Comparison of ENCODE assay signal across 14 cellular contexts in genomic region chr6:112007805-112008204, GRCh38. TPM values are rescaled to one million over a fixed set of nuclear protein-coding genes. Genes with fewer than 3 reads are reported as not detected.
DNase-seq lines count a peak whose midpoint lies in the region; ATAC-seq, FAIRE-seq and TF ChIP-seq lines count a peak whose summit lies in the region.
"Had no signal": no experiment of that assay in that cellular context is flagged by ENCODE, and none has a peak within 500 bp of the region (broad histone marks: within the 10 kb centered on the region; RNA-seq: fewer than 3 reads in every experiment).

No MANE protein-coding gene starts in this region.

- TF ChIP-seq CTCF in GM12878 (IDR thresholded peaks at IDR 0.05 in 2 of 3, conservative IDR thresholded peaks at IDR 0.05 in 1 of 3; ENCODE audit: control insufficient read depth in 2 of 3, extremely low read depth in 1 of 3, insufficient read depth in 1 of 3, low read depth in 3 of 3, low read length in 3 of 3) (no peak), mucosa of descending colon (IDR thresholded peaks at IDR 0.05) (no peak)

- no peak for TF ChIP-seq POLR2A in GM12878 (IDR thresholded peaks at IDR 0.05; ENCODE audit: low read depth, low read length)

- H3K79me2 ChIP-seq in ACC112 (ENCODE audit: control insufficient read depth, insufficient read depth, low read length, unreplicated experiment) (no peaks in the 10 kb centered on the region), GM12878 (ENCODE audit: control insufficient read depth, insufficient read depth, low read length) (no peaks in the 10 kb centered on the region)

- H3K4me3 ChIP-seq in ACC112 (ENCODE audit: low read depth, low read length) (no peak overlapping the region), GM12878 (no peak overlapping the region), mucosa of descending colon (no peak overlapping the region)

- H3K9ac ChIP-seq in GM12878 (ENCODE audit: control insufficient read depth, insufficient read depth, low read length): no peak overlapping the region
- H3K9ac ChIP-seq: KMS-11 had no signal

- no peak overlapping the region for H3K27ac ChIP-seq in ACC112 (ENCODE audit: low read depth, low read length)
- no peak overlapping the region for H3K27ac ChIP-seq in GM12878 (ENCODE audit: control insufficient read depth, insufficient read depth)
- H3K27ac ChIP-seq: KMS-11, RWPE1 had no signal

- in situ Hi-C loops in GM12878 (cut with MboI): no loop called here

- no TSS peak for BruUV-seq in GM12878 (replicated peaks; lab: Mats Ljungman, UMichigan)

- CTCF ChIA-PET in GM12878 (lab: Yijun Ruan, JAX): interaction anchor here (0.6 to 6.2 kb wide), 11 partner anchors 10 to 998 kb away, joined by 3 to 73 read pairs (median 4); no protein-coding TSS in a partner anchor

- intact Hi-C loops in GM12878 (cut with micrococcal nuclease; ENCODE audit: unreplicated experiment): no loop called here
- intact Hi-C loops in mucosa of descending colon (cut with DNase I, micrococcal nuclease): no loop called here

- H3K4me1 ChIP-seq in ACC112 (ENCODE audit: control insufficient read depth, insufficient read depth, low read length, unreplicated experiment) (peaks cover 15% of the 10 kb centered on the region), GM12878 (ENCODE audit: control insufficient read depth, insufficient read depth, low read length) (no peaks in the 10 kb centered on the region), mucosa of descending colon (ENCODE audit: low read depth) (no peaks in the 10 kb centered on the region)

- RAD21 ChIA-PET in GM12878 (lab: Charles Lee; ENCODE audit: unreplicated experiment): interaction anchor here (1.1 kb wide), 2 partner anchors 21 to 298 kb away, joined by 3 read pairs; no protein-coding TSS in a partner anchor

- H3K4me2 ChIP-seq in GM12878 (ENCODE audit: control insufficient read depth, insufficient read depth): no peak overlapping the region
- H3K4me2 ChIP-seq: KMS-11 had no signal

- H3K36me3 ChIP-seq in ACC112 (ENCODE audit: insufficient read depth, low read length): no peaks in the 10 kb centered on the region
- no peaks in the 10 kb centered on the region for H3K36me3 ChIP-seq in GM12878 (ENCODE audit: control insufficient read depth in 2 of 2, insufficient read depth in 2 of 2, low read length in 1 of 2)
- H3K36me3 ChIP-seq in mucosa of descending colon (ENCODE audit: low read depth): no peaks in the 10 kb centered on the region

- no peaks in the 10 kb centered on the region for H3K9me3 ChIP-seq in GM12878 (replicated peaks; ENCODE audit: control insufficient read depth, insufficient read depth, low read length)
- no peaks in the 10 kb centered on the region for H3K9me3 ChIP-seq in mucosa of descending colon

- WGBS in GM12878 (ENCODE audit: insufficient coverage, insufficient replicate concordance, low lambda C conversion rate, missing lambda C conversion rate): 11% methylated on average over 3 of the region's 3 CpGs

- SMC1A ChIA-PET in GM12878 (lab: Charles Lee; ENCODE audit: uncharacterized antibody, unreplicated experiment): interaction anchor here (0.6 to 5.0 kb wide), 10 partner anchors 9 to 554 kb away, joined by 3 to 53 read pairs (median 7); no protein-coding TSS in a partner anchor

- H2AFZ ChIP-seq in ACC112 (ENCODE audit: low read length, unreplicated experiment): peak overlapping the region; percentile 41
- H2AFZ ChIP-seq in GM12878 (ENCODE audit: control insufficient read depth, low read depth, low read length): no peak overlapping the region

- H3K27me3 ChIP-seq in ACC112 (ENCODE audit: insufficient read depth, low read length) (no peaks in the 10 kb centered on the region), GM12878 (replicated peaks in 1 of 2; ENCODE audit: control insufficient read depth in 2 of 2, insufficient read depth in 2 of 2, low read length in 1 of 2) (no peaks in the 10 kb centered on the region)

- ATAC-seq in GM12878 (peak; percentile 21; the same call in 2 of the 3 replicates), mucosa of descending colon (peak; percentile 39), GM18907 (IDR thresholded peaks at IDR 0.05; ENCODE audit: unreplicated experiment) (no peak)

- POLR2A ChIA-PET in GM12878 (lab: Charles Lee): interaction anchor here (0.6 to 1.7 kb wide), 3 partner anchors 9 to 195 kb away, joined by 3 to 8 read pairs (median 5); no protein-coding TSS in a partner anchor

- no peak for FAIRE-seq in GM12878 (lab: Jason Lieb, UNC)

- TF ChIP-seq EP300 in GM12878 (IDR thresholded peaks at IDR 0.05; ENCODE audit: borderline replicate concordance in 1 of 2, control insufficient read depth in 1 of 2, low read depth in 2 of 2, low read length in 2 of 2): no peak

- no peaks in the 10 kb centered on the region for H4K20me1 ChIP-seq in GM12878 (ENCODE audit: control insufficient read depth, insufficient read depth)

- DNase-seq in M059J (ENCODE audit: low read depth) (peak; percentile 62), GM12878 (ENCODE audit: low read depth, low spot score) (no peak), mucosa of descending colon (peak in 1 of 3 donors; percentile 18), T-helper 9 cell (no peak), NCI-H526 (lab: John Stamatoyannopoulos, UW) (no peak), HuH-7 (ENCODE audit: low spot score) (no peak)
- DNase-seq: activated CD4-positive, alpha-beta T cell treated with anti-CD3 and anti-CD28 coated beads for 48 hours; effector memory CD4-positive, alpha-beta T cell; naive B cell; NCI-H2107 had no signal

- no peak for TF ChIP-seq RAD21 in GM12878 (IDR thresholded peaks at IDR 0.05; ENCODE audit: insufficient read depth, low read depth, low read length)

TF ChIP-seq in GM12878, 131 proteins besides CTCF, POLR2A, EP300 and RAD21:
- TF ChIP-seq TARDBP (IDR thresholded peaks at IDR 0.05; ENCODE audit: borderline replicate concordance) (no peak), JUNB (IDR thresholded peaks at IDR 0.05) (no peak), EZH2 (IDR thresholded peaks at IDR 0.05; ENCODE audit: borderline replicate concordance, control insufficient read depth, low read depth, low read length) (no peak), CEBPB (IDR thresholded peaks at IDR 0.05; ENCODE audit: borderline replicate concordance in 1 of 2, low read depth in 2 of 2, low read length in 2 of 2) (no peak), CREB1 (IDR thresholded peaks at IDR 0.05; ENCODE audit: low read depth) (no peak), CBFB (IDR thresholded peaks at IDR 0.05; ENCODE audit: low read depth) (no peak), CEBPZ (IDR thresholded peaks at IDR 0.05; ENCODE audit: low read depth, low read length) (no peak), NFXL1 (IDR thresholded peaks at IDR 0.05; ENCODE audit: borderline replicate concordance) (no peak)
- TF ChIP-seq, protein P1, sequence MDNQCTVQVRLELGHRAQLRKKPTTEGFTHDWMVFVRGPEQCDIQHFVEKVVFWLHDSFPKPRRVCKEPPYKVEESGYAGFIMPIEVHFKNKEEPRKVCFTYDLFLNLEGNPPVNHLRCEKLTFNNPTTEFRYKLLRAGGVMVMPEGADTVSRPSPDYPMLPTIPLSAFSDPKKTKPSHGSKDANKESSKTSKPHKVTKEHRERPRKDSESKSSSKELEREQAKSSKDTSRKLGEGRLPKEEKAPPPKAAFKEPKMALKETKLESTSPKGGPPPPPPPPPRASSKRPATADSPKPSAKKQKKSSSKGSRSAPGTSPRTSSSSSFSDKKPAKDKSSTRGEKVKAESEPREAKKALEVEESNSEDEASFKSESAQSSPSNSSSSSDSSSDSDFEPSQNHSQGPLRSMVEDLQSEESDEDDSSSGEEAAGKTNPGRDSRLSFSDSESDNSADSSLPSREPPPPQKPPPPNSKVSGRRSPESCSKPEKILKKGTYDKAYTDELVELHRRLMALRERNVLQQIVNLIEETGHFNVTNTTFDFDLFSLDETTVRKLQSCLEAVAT (IDR thresholded peaks at IDR 0.05): no peak

RNA-seq across cellular contexts. Expression of gene CCN6, which starts 46.1 kb away (rescaled TPM):
- not detected in 2 replicates for total RNA-seq in M059J (2014; rRNA removed; shearing (Covaris generic))
- total RNA-seq in GM12878 (2013; cell fraction: nucleolus; rRNA removed): not detected in 2 replicates
- not detected in 2 replicates for total RNA-seq in GM12878 (2014; rRNA removed)
- not detected in 2 replicates for total RNA-seq in GM12878 (2014; rRNA removed; fragmentation: Illumina TruSeq; extraction: Trizol)
- total RNA-seq in GM12878 (2021): not detected in 2 replicates
- polyA plus RNA-seq in GM12878 (2011; ENCODE audit: low read depth): not detected
- polyA plus RNA-seq in GM12878 (2011; rRNA removed): 0.05 TPM in 1 of 2 replicates, not detected in the other
- polyA plus RNA-seq in GM12878 (2011; cell fraction: cytosol; rRNA removed): not detected in 2 replicates
- polyA plus RNA-seq in GM12878 (2011; cell fraction: nucleus; rRNA removed): not detected in 2 replicates
- polyA plus RNA-seq in GM12878 (2012): 0.06 and 0.18 TPM in 2 replicates
- polyA plus RNA-seq in GM12878 (2014; fragmentation: Illumina TruSeq; extraction: Trizol): not detected in 2 replicates
- polyA plus RNA-seq in GM12878 (2014; fragmentation: Nextera tagmentation; extraction: Ambion mirVana): under 1 TPM; 0.19 to 0.24 TPM
- polyA plus RNA-seq in GM12878 (2014; rRNA removed): not detected in 2 replicates
- under 1 TPM; 0.14 to 0.24 TPM for polyA plus RNA-seq in GM12878 (2016; fragmentation: Nextera tagmentation; extraction: Ambion mirVana)
- not detected in 2 replicates for polyA minus RNA-seq in GM12878 (2011; rRNA and poly(A)+ RNA removed)
- polyA minus RNA-seq in GM12878 (2011; cell fraction: cytosol; rRNA and poly(A)+ RNA removed): not detected in 2 replicates
- polyA minus RNA-seq in GM12878 (2011; cell fraction: nucleus; rRNA and poly(A)+ RNA removed): not detected in 2 replicates
- total RNA-seq in mucosa of descending colon: not detected
